Comparison of ENCODE assay signal across 12 cellular contexts in the genomic region with DNA sequence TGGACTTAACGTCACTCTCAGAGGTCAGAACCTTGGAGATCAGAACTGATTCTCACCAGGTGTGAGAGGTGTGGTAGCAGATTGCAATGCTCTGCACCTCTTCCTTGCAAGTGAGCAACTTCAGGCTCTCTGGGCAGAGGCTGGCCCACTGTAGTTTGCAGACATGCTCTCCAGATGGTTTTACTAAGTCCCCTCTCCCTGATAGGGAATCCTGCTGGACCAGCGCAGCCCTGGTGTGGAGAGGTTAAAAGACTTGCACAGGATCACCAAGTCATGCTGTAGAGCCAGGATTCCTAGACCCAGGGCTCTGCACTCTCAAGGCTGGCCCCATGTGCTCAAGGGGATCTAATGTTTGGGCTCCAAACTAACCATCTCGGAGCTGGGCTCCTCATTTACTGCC.
"Had no signal": no experiment of that assay in that cellular context is flagged by ENCODE, and none has a peak within 500 bp of the region (broad histone marks: within the 10 kb centered on the region; RNA-seq: fewer than 3 reads in every experiment).

No MANE protein-coding gene starts in this region.

- H3K4me3 Mint-ChIP-seq: activated CD4-positive, alpha-beta memory T cell treated with anti-CD3 and anti-CD28 coated beads, Interleukin-2, amount 10 ng/mL, durations not matched to agents 7 days and 5 days had no signal

- H3K27ac Mint-ChIP-seq: activated CD4-positive, alpha-beta memory T cell treated with anti-CD3 and anti-CD28 coated beads, Interleukin-2, amount 10 ng/mL, durations not matched to agents 7 days and 5 days had no signal

- ATAC-seq: left colon had no signal

- H3K27ac ChIP-seq: dorsolateral prefrontal cortex, esophagus muscularis mucosa, sigmoid colon, stomach, thoracic aorta had no signal

- H3K4me1 ChIP-seq: esophagus muscularis mucosa, sigmoid colon, stomach had no signal

- H3K9me3 Mint-ChIP-seq: activated CD4-positive, alpha-beta memory T cell treated with anti-CD3 and anti-CD28 coated beads, Interleukin-2, amount 10 ng/mL, durations not matched to agents 7 days and 5 days had no signal

- H3K27me3 ChIP-seq: dorsolateral prefrontal cortex, esophagus muscularis mucosa, sigmoid colon, stomach had no signal

- H3K9me3 ChIP-seq: esophagus muscularis mucosa, sigmoid colon, stomach, thoracic aorta had no signal

- H3K36me3 ChIP-seq: sigmoid colon had no signal

- DNase-seq: activated CD4-positive, alpha-beta memory T cell treated with anti-CD3 and anti-CD28 coated beads, Interleukin-2, amount 10 ng/mL, durations not matched to agents 7 days and 5 days; activated CD4-positive, alpha-beta T cell treated with anti-CD3 and anti-CD28 coated beads for 1 hour; activated CD8-positive, alpha-beta memory T cell treated with anti-CD3 and anti-CD28 coated beads, Interleukin-2, amount 50 U/mL, for 48 hours; dorsolateral prefrontal cortex; glutamatergic neuron; left colon; sigmoid colon; stomach; SW 1271 had no signal

- H3K4me1 Mint-ChIP-seq: activated CD4-positive, alpha-beta memory T cell treated with anti-CD3 and anti-CD28 coated beads, Interleukin-2, amount 10 ng/mL, durations not matched to agents 7 days and 5 days had no signal

- H3K4me3 ChIP-seq: dorsolateral prefrontal cortex, esophagus muscularis mucosa, lung, sigmoid colon, stomach, thoracic aorta had no signal

- H3K27me3 Mint-ChIP-seq: activated CD4-positive, alpha-beta memory T cell treated with anti-CD3 and anti-CD28 coated beads, Interleukin-2, amount 10 ng/mL, durations not matched to agents 7 days and 5 days had no signal
